1 cellular context compared by ENCODE assay signal in genomic region chr1:164558461-164559341, GRCh38.
A peak's percentile ranks its signal among the peaks of the same experiment; 100 is the strongest.
TF ChIP-seq lines count a peak whose summit lies in the region.

Gene PBX1, plus strand, starts transcription at chr1:164559184.

TF ChIP-seq in HepG2, 621 proteins besides CTCF, POLR2A, EP300 and RAD21 (continued from another document):
- TF ChIP-seq, protein P1, sequence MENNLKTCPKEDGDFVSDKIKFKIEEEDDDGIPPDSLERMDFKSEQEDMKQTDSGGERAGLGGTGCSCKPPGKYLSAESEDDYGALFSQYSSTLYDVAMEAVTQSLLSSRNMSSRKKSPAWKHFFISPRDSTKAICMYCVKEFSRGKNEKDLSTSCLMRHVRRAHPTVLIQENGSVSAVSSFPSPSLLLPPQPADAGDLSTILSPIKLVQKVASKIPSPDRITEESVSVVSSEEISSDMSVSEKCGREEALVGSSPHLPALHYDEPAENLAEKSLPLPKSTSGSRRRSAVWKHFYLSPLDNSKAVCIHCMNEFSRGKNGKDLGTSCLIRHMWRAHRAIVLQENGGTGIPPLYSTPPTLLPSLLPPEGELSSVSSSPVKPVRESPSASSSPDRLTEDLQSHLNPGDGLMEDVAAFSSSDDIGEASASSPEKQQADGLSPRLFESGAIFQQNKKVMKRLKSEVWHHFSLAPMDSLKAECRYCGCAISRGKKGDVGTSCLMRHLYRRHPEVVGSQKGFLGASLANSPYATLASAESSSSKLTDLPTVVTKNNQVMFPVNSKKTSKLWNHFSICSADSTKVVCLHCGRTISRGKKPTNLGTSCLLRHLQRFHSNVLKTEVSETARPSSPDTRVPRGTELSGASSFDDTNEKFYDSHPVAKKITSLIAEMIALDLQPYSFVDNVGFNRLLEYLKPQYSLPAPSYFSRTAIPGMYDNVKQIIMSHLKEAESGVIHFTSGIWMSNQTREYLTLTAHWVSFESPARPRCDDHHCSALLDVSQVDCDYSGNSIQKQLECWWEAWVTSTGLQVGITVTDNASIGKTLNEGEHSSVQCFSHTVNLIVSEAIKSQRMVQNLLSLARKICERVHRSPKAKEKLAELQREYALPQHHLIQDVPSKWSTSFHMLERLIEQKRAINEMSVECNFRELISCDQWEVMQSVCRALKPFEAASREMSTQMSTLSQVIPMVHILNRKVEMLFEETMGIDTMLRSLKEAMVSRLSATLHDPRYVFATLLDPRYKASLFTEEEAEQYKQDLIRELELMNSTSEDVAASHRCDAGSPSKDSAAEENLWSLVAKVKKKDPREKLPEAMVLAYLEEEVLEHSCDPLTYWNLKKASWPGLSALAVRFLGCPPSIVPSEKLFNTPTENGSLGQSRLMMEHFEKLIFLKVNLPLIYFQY (CRISPR knock-in tag; IDR thresholded peaks at IDR 0.05; ENCODE audit: borderline replicate concordance), result no peak
- TF ChIP-seq PRMT3 (CRISPR knock-in tag; IDR thresholded peaks at IDR 0.05; ENCODE audit: borderline replicate concordance, low read depth) (no peak), ZNF263 (CRISPR knock-in tag; IDR thresholded peaks at IDR 0.05) (peak; percentile 84), THRA (CRISPR knock-in tag; IDR thresholded peaks at IDR 0.05; ENCODE audit: borderline replicate concordance) (no peak), ZMYM4 (CRISPR knock-in tag; IDR thresholded peaks at IDR 0.05) (peak; percentile 35; the same call in 1 of the 2 replicates), ZNF24 (IDR thresholded peaks at IDR 0.05) (no peak), NFYB (CRISPR knock-in tag; IDR thresholded peaks at IDR 0.05) (peak; percentile 70), XRCC5 (optimal IDR thresholded peaks at IDR 0.05; ENCODE audit: low read length) (peak; percentile 21), THAP8 (CRISPR knock-in tag; IDR thresholded peaks at IDR 0.05; ENCODE audit: borderline replicate concordance) (no peak), TAF15 (IDR thresholded peaks at IDR 0.05; ENCODE audit: low read depth, low read length, poor library complexity, severe bottlenecking) (no peak), SNRNP70 (IDR thresholded peaks at IDR 0.05; ENCODE audit: low read depth, low read length) (no peak), SP1 (IDR thresholded peaks at IDR 0.05) (no peak), SP1 (CRISPR knock-in tag; IDR thresholded peaks at IDR 0.05) (peak; percentile 25; the same call in 1 of the 2 replicates), MTERF4 (CRISPR knock-in tag; IDR thresholded peaks at IDR 0.05) (no peak), HES4 (CRISPR knock-in tag; IDR thresholded peaks at IDR 0.05; ENCODE audit: borderline replicate concordance) (no peak), ZNF670 (CRISPR knock-in tag; IDR thresholded peaks at IDR 0.05; ENCODE audit: borderline replicate concordance) (no peak), NCOA5 (CRISPR knock-in tag; IDR thresholded peaks at IDR 0.05) (no peak), ZNF383 (CRISPR knock-in tag; IDR thresholded peaks at IDR 0.05; ENCODE audit: borderline replicate concordance) (no peak), MAZ (IDR thresholded peaks at IDR 0.05; ENCODE audit: borderline replicate concordance, low read depth, low read length) (peak; percentile 48; the same call in 1 of the 2 replicates), MAZ (CRISPR knock-in tag; IDR thresholded peaks at IDR 0.05; ENCODE audit: low read depth) (no peak)
- TF ChIP-seq, protein P2, sequence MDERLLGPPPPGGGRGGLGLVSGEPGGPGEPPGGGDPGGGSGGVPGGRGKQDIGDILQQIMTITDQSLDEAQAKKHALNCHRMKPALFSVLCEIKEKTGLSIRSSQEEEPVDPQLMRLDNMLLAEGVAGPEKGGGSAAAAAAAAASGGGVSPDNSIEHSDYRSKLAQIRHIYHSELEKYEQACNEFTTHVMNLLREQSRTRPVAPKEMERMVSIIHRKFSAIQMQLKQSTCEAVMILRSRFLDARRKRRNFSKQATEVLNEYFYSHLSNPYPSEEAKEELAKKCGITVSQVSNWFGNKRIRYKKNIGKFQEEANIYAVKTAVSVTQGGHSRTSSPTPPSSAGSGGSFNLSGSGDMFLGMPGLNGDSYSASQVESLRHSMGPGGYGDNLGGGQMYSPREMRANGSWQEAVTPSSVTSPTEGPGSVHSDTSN (CRISPR knock-in tag; IDR thresholded peaks at IDR 0.05), result peak; percentile 90
- TF ChIP-seq, protein P3, sequence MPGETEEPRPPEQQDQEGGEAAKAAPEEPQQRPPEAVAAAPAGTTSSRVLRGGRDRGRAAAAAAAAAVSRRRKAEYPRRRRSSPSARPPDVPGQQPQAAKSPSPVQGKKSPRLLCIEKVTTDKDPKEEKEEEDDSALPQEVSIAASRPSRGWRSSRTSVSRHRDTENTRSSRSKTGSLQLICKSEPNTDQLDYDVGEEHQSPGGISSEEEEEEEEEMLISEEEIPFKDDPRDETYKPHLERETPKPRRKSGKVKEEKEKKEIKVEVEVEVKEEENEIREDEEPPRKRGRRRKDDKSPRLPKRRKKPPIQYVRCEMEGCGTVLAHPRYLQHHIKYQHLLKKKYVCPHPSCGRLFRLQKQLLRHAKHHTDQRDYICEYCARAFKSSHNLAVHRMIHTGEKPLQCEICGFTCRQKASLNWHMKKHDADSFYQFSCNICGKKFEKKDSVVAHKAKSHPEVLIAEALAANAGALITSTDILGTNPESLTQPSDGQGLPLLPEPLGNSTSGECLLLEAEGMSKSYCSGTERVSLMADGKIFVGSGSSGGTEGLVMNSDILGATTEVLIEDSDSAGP (CRISPR knock-in tag; IDR thresholded peaks at IDR 0.05; ENCODE audit: borderline replicate concordance), result peak; percentile 95
